18 cellular contexts compared by ENCODE assay signal in the genomic region with DNA sequence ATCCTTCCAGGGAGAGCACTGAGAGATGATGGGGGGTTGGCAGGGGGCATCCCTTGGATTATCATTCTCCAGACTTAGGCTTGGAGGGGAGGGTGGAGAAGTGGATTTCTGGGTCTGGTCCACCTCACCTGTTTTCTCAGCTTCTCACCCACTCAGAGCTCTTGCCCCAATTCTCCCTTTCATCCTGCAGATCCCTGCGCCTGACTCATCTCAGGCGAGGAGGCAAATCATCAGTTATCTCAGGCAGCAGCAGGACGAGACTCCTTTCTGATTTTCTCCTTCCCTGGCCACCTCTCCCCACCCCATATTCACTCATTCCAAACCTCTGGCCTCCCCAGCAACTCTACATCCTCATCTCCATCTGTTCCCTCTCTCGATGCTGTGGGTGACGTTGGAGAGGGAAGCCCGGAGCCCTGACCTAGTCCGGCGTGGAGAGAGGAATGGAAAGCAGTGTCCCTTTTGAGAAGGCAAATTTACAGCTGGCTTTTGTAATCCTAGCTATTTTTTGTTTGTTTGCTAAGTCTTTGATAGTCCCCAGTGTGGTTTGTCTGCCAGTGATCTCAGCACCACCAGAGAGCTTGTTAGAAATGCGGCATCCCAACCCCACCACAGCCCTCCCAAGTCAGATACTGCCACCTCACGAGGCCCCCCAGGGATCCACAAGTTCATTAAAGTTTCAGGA. TPM values are rescaled to one million over a fixed set of nuclear protein-coding genes. Genes with fewer than 3 reads are reported as not detected.
DNase-seq lines count a peak whose midpoint lies in the region; ATAC-seq and TF ChIP-seq lines count a peak whose summit lies in the region.
"Had no signal": no experiment of that assay in that cellular context is flagged by ENCODE, and none has a peak within 500 bp of the region (broad histone marks: within the 10 kb centered on the region; RNA-seq: fewer than 3 reads in every experiment).

No MANE protein-coding gene starts in this region.

- H3K4me3 Mint-ChIP-seq in activated naive CD4-positive, alpha-beta T cell treated with anti-CD3 and anti-CD28 coated beads, Interleukin-2, amount 50 U/mL, for 24 hours: no peak overlapping the region
- no peak overlapping the region for H3K4me3 Mint-ChIP-seq in stimulated activated naive B cell treated with anti-CD40 and anti-IgM and Interleukin-4, amounts not matched to agents 10 μg/mL and 1 μg/mL and 100 μg/mL, for 72 hours

- H3K4me1 ChIP-seq in esophagus (ENCODE audit: control insufficient read depth in 2 of 2, insufficient read depth in 2 of 2, low read length in 1 of 2): no peaks in the 10 kb centered on the region
- peaks cover 0 to 26% (median 15%) of the 10 kb centered on the region in 6 donors for H3K4me1 ChIP-seq in spleen
- H3K4me1 ChIP-seq: sigmoid colon had no signal

- H3K27ac ChIP-seq in SK-N-MC (0 out of 2 replicates have a peak overlapping the region, but pooled peaks have one; percentile 9), esophagus (ENCODE audit: low read depth in 2 of 2, low read length in 1 of 2) (peak overlapping the region; percentile 85 to 98), spleen (no peak overlapping the region)
- H3K27ac ChIP-seq: sigmoid colon had no signal

- 79 to 82% methylated on average over 10 of the region's 10 CpGs for WGBS in esophagus, 2 donors
- 93 to 97% (median 95%) methylated on average over 10 of the region's 10 CpGs for WGBS in spleen, 5 donors

- ATAC-seq in stimulated activated naive B cell treated with anti-CD40 and anti-IgM and Interleukin-4, amounts not matched to agents 10 μg/mL and 1 μg/mL and 100 μg/mL, for 72 hours (replicated peaks): no peak

- H3K36me3 ChIP-seq in SK-N-MC (ENCODE audit: insufficient read depth, low read length) (peaks cover 23% of the 10 kb centered on the region; the same call in 1 of the 2 replicates), esophagus (ENCODE audit: control insufficient read depth in 2 of 2, insufficient read depth in 2 of 2, low read length in 1 of 2) (no peaks in the 10 kb centered on the region), spleen (peaks cover 0 to 49% (median 0%) of the 10 kb centered on the region in 6 donors)

- peak overlapping the region; percentile 65 for H3K27ac Mint-ChIP-seq in activated naive CD4-positive, alpha-beta T cell treated with anti-CD3 and anti-CD28 coated beads, Interleukin-2, amount 50 U/mL, for 24 hours
- H3K27ac Mint-ChIP-seq in stimulated activated naive B cell treated with anti-CD40 and anti-IgM and Interleukin-4, amounts not matched to agents 10 μg/mL and 1 μg/mL and 100 μg/mL, for 72 hours: peak overlapping the region; percentile 67

- TF ChIP-seq CTCF in spleen (IDR thresholded peaks at IDR 0.05 in 8 of 11, conservative IDR thresholded peaks at IDR 0.05 in 3 of 11): no peak

- no peak for DNase-seq in activated naive CD4-positive, alpha-beta T cell treated with Interleukin-2 at 50 U/mL for 16 hours
- DNase-seq in SK-N-MC (ENCODE audit: low read depth, low spot score) (no peak), globus pallidus (ENCODE audit: low spot score) (no peak), spleen (no peak)
- no peak for DNase-seq in stimulated activated naive B cell treated with anti-CD40 and anti-IgM and Interleukin-4, amounts not matched to agents 10 μg/mL and 1 μg/mL and 100 μg/mL, for 72 hours
- DNase-seq in activated effector memory CD4-positive, alpha-beta T cell treated with anti-CD3 and anti-CD28 coated beads, Interleukin-2, amount 50 U/mL, for 16 hours: no peak
- DNase-seq: activated CD4-positive, alpha-beta T cell treated with anti-CD3 and anti-CD28 coated beads for 48 hours; cortex of kidney; Karpas-422; kidney; NCI-H1436 treated with DMSO at 0.1 percent for 48 hours; NCI-H345; SHP77; sigmoid colon; stimulated activated CD4-positive, alpha-beta T cell treated with anti-CD3 and anti-CD28 coated beads, Interleukin-2, amount 100 ng/mL, for 48 hours; T1000 had no signal

- H3K9me3 ChIP-seq in SK-N-MC (ENCODE audit: low read depth, low read length): no peaks in the 10 kb centered on the region
- no peaks in the 10 kb centered on the region for H3K9me3 ChIP-seq in esophagus (ENCODE audit: control insufficient read depth in 2 of 2, insufficient read depth in 1 of 2, low read depth in 1 of 2, low read length in 1 of 2)
- H3K9me3 ChIP-seq in spleen: peaks cover 0 to 7% (median 0%) of the 10 kb centered on the region in 8 donors
- H3K9me3 ChIP-seq: sigmoid colon had no signal

- H3K4me1 Mint-ChIP-seq in activated naive CD4-positive, alpha-beta T cell treated with anti-CD3 and anti-CD28 coated beads, Interleukin-2, amount 50 U/mL, for 24 hours: peaks cover 62% of the 10 kb centered on the region
- peaks cover 21 to 33% of the 10 kb centered on the region in 2 donors for H3K4me1 Mint-ChIP-seq in stimulated activated naive B cell treated with anti-CD40 and anti-IgM and Interleukin-4, amounts not matched to agents 10 μg/mL and 1 μg/mL and 100 μg/mL, for 72 hours

- no peaks in the 10 kb centered on the region for H3K27me3 Mint-ChIP-seq in activated naive CD4-positive, alpha-beta T cell treated with anti-CD3 and anti-CD28 coated beads, Interleukin-2, amount 50 U/mL, for 24 hours
- no peaks in the 10 kb centered on the region for H3K27me3 Mint-ChIP-seq in stimulated activated naive B cell treated with anti-CD40 and anti-IgM and Interleukin-4, amounts not matched to agents 10 μg/mL and 1 μg/mL and 100 μg/mL, for 72 hours

- intact Hi-C loops in spleen (cut with DNase I; ENCODE audit: low total_unique reads): no loop called here

- H3K4me3 ChIP-seq in SK-N-MC (no peak overlapping the region), esophagus (ENCODE audit: low read depth in 1 of 2, low read length in 2 of 2) (no peak overlapping the region), spleen (no peak overlapping the region)
- H3K4me3 ChIP-seq: sigmoid colon had no signal

- no peak overlapping the region for H3K9ac ChIP-seq in SK-N-MC (ENCODE audit: insufficient read length)

- no peak for TF ChIP-seq POLR2A in spleen (IDR thresholded peaks at IDR 0.05)

- H3K27me3 ChIP-seq in esophagus (ENCODE audit: control insufficient read depth in 1 of 2, insufficient read depth in 2 of 2, low read length in 2 of 2): no peaks in the 10 kb centered on the region
- no peaks in the 10 kb centered on the region for H3K27me3 ChIP-seq in spleen (replicated peaks in 1 of 7)
- H3K27me3 ChIP-seq: sigmoid colon had no signal

- peaks cover 7% of the 10 kb centered on the region for H3K9me3 Mint-ChIP-seq in activated naive CD4-positive, alpha-beta T cell treated with anti-CD3 and anti-CD28 coated beads, Interleukin-2, amount 50 U/mL, for 24 hours
- peaks cover 6 to 9% of the 10 kb centered on the region in 2 donors for H3K9me3 Mint-ChIP-seq in stimulated activated naive B cell treated with anti-CD40 and anti-IgM and Interleukin-4, amounts not matched to agents 10 μg/mL and 1 μg/mL and 100 μg/mL, for 72 hours

- peaks cover 18% of the 10 kb centered on the region for H3K36me3 Mint-ChIP-seq in activated naive CD4-positive, alpha-beta T cell treated with anti-CD3 and anti-CD28 coated beads, Interleukin-2, amount 50 U/mL, for 24 hours
- peaks cover 39 to 46% of the 10 kb centered on the region in 2 donors for H3K36me3 Mint-ChIP-seq in stimulated activated naive B cell treated with anti-CD40 and anti-IgM and Interleukin-4, amounts not matched to agents 10 μg/mL and 1 μg/mL and 100 μg/mL, for 72 hours

RNA-seq across cellular contexts. Expression of gene TPT1, which starts 24.0 kb away (rescaled TPM):
- polyA plus RNA-seq in esophagus: 1,000 to 10,000 TPM; 5,857 to 6,692 TPM
- 1,000 to 10,000 TPM; 2,558 to 4,574 (median 2,990) TPM for total RNA-seq in spleen
- polyA plus RNA-seq in spleen: over 10,000 TPM in 2 of 3 donors, 1,000 to 10,000 TPM in 1; 9,869 to 10,629 (median 10,206) TPM

RNA-seq across cellular contexts. Expression of gene SLC25A30, which starts 53.2 kb away (rescaled TPM):
- polyA plus RNA-seq in esophagus: 1 to 10 TPM; 2.2 to 3.1 TPM
- total RNA-seq in spleen: 10 to 100 TPM; 16.6 to 31.9 (median 23.5) TPM
- 10 to 100 TPM in 1 of 3 donors, 1 to 10 TPM in 2; 5.9 to 14.8 (median 6.7) TPM for polyA plus RNA-seq in spleen

Comparison
In these comparisons a context has a peak if more than half of its experiments do, and no peak if none do; other contexts are left out.
1. H3K27ac ChIP-seq: peak in SK-N-MC (single experiment) and esophagus (2 of 2); none in spleen (0 of 8).